11 cellular contexts compared by ENCODE assay signal in the genomic region with DNA sequence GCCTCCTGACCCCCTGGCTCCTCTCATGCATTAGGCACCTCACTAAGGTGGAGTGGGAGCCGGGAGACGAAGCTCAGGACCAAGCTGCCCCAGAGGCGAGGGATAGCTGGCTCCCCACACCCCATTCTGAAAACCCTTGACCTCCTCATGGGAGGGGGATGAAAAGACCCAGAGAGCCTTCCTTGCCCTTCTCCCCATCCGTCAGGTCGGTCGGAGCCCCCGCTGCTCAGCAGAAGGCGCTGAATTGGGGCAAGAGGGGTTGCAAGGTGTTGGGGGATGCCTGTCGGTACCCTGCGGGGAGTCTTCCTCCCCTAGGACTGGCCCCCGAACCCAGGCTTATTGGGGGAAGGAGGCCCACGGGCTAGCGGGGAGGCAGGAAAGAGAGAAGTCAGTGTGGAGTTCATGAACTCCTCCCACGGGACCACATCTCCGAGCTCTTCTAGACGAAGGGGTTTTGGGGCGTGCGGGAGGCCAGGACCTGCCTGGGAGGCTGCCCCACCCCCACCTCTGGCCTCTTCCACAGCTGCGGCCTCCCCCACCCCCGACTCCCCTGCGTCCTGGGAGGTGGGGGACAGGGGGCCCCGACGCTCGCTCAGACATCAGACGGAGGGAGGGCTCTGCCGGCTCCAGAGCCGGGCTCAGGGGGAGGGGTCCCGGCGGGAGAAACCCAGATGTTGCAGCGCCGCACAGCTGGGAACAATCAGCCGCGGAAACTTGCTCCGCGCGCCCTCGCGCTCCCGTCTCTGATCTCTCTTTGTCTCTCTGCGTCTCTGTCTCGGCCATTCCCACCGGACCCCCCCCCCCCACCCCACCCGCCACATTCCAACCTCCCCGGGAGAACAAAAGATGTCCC. TPM values are rescaled to one million over a fixed set of nuclear protein-coding genes. Genes with fewer than 3 reads are reported as not detected.
DNase-seq lines count a peak whose midpoint lies in the region; ATAC-seq and TF ChIP-seq lines count a peak whose summit lies in the region.
"Had no signal": no experiment of that assay in that cellular context is flagged by ENCODE, and none has a peak within 500 bp of the region (broad histone marks: within the 10 kb centered on the region; RNA-seq: fewer than 3 reads in every experiment).

No MANE protein-coding gene starts in this region.

- peaks cover 11% of the 10 kb centered on the region for H3K4me1 Mint-ChIP-seq in activated naive CD4-positive, alpha-beta T cell treated with anti-CD3 and anti-CD28 coated beads for 36 hours (ENCODE audit: low read depth)

- ATAC-seq in lower lobe of right lung = peak; percentile 4 to 6
- peak; percentile 5 for ATAC-seq in upper lobe of right lung
- no peak for ATAC-seq in GM19463 (IDR thresholded peaks at IDR 0.05; ENCODE audit: unreplicated experiment)

- H3K27me3 ChIP-seq in lower lobe of right lung (ENCODE audit: low read depth) = peaks cover 14% of the 10 kb centered on the region
- H3K27me3 ChIP-seq in upper lobe of right lung = no peaks in the 10 kb centered on the region

- no peaks in the 10 kb centered on the region for H3K36me3 Mint-ChIP-seq in activated naive CD4-positive, alpha-beta T cell treated with anti-CD3 and anti-CD28 coated beads for 36 hours (ENCODE audit: low read depth)

- H3K27me3 Mint-ChIP-seq in activated naive CD4-positive, alpha-beta T cell treated with anti-CD3 and anti-CD28 coated beads for 36 hours (ENCODE audit: low read depth) = peaks cover 24% of the 10 kb centered on the region

- no peaks in the 10 kb centered on the region for H3K9me3 Mint-ChIP-seq in activated naive CD4-positive, alpha-beta T cell treated with anti-CD3 and anti-CD28 coated beads for 36 hours
- H3K9me3 Mint-ChIP-seq: activated T-helper 1 cell treated with anti-CD3 and anti-CD28 coated beads, Interleukin-12 subunit alpha, Interleukin-12 subunit beta, Interleukin-2, Interleukin-4 antibody, amounts not matched to agents 30 ng/mL and 10 ng/mL and 1 ng/mL, durations not matched to agents 14 hours and 24 hours and 36 hours had no signal

- intact Hi-C loops in activated naive CD4-positive, alpha-beta T cell treated with anti-CD3 and anti-CD28 coated beads for 36 hours (cut with micrococcal nuclease) = no loop called here
- intact Hi-C loops in lower lobe of right lung (cut with DNase I) (no loop called here), upper lobe of right lung (cut with DNase I) (no loop called here)

- H3K36me3 ChIP-seq in lower lobe of right lung (no peaks in the 10 kb centered on the region), upper lobe of right lung (no peaks in the 10 kb centered on the region)

- H3K4me3 Mint-ChIP-seq in activated naive CD4-positive, alpha-beta T cell treated with anti-CD3 and anti-CD28 coated beads for 36 hours = peak overlapping the region; percentile 21
- H3K4me3 Mint-ChIP-seq: activated T-helper 1 cell treated with anti-CD3 and anti-CD28 coated beads, Interleukin-12 subunit alpha, Interleukin-12 subunit beta, Interleukin-2, Interleukin-4 antibody, amounts not matched to agents 30 ng/mL and 10 ng/mL and 1 ng/mL, durations not matched to agents 14 hours and 24 hours and 36 hours had no signal

- peak overlapping the region; percentile 95 to 97 for H3K27ac ChIP-seq in coronary artery
- peak overlapping the region; percentile 66 for H3K27ac ChIP-seq in lower lobe of right lung
- H3K27ac ChIP-seq in upper lobe of right lung = peak overlapping the region; percentile 78

- H3K9me3 ChIP-seq in lower lobe of right lung (no peaks in the 10 kb centered on the region), upper lobe of right lung (no peaks in the 10 kb centered on the region)

- H3K4me3 ChIP-seq in coronary artery (peak overlapping the region; percentile 80), lower lobe of right lung (peak overlapping the region; percentile 56), upper lobe of right lung (peak overlapping the region; percentile 50)

- CTCF ChIA-PET in activated naive CD4-positive, alpha-beta T cell treated with anti-CD3 and anti-CD28 coated beads for 36 hours (lab: Charles Lee) = no interaction called here

- no peak overlapping the region for H3K27ac Mint-ChIP-seq in activated naive CD4-positive, alpha-beta T cell treated with anti-CD3 and anti-CD28 coated beads for 36 hours
- H3K27ac Mint-ChIP-seq: activated T-helper 1 cell treated with anti-CD3 and anti-CD28 coated beads, Interleukin-12 subunit alpha, Interleukin-12 subunit beta, Interleukin-2, Interleukin-4 antibody, amounts not matched to agents 30 ng/mL and 10 ng/mL and 1 ng/mL, durations not matched to agents 14 hours and 24 hours and 36 hours had no signal

- peaks cover 17% of the 10 kb centered on the region for H3K4me1 ChIP-seq in lower lobe of right lung
- H3K4me1 ChIP-seq in upper lobe of right lung = no peaks in the 10 kb centered on the region

- DNase-seq in activated naive CD4-positive, alpha-beta T cell treated with anti-CD3 and anti-CD28 coated beads for 36 hours = no peak
- no peak for DNase-seq in activated naive CD4-positive, alpha-beta T cell treated with Interleukin-2 at 50 U/mL for 16 hours
- DNase-seq in coronary artery (ENCODE audit: low spot score) (no peak), lower lobe of right lung (no peak), upper lobe of right lung (no peak), T1000 (lab: John Stamatoyannopoulos, UW) (no peak), SK-N-DZ (ENCODE audit: low spot score) (no peak)
- DNase-seq: COR-L47, NCI-H2081 had no signal

- TF ChIP-seq CTCF in coronary artery (IDR thresholded peaks at IDR 0.05) = no peak
- no peak for TF ChIP-seq CTCF in lower lobe of right lung (IDR thresholded peaks at IDR 0.05)
- no peak for TF ChIP-seq CTCF in upper lobe of right lung (IDR thresholded peaks at IDR 0.05)

RNA-seq across cellular contexts. Expression of a gene that starts 0.7 kb away (rescaled TPM):
- total RNA-seq in activated naive CD4-positive, alpha-beta T cell treated with anti-CD3 and anti-CD28 coated beads for 36 hours = not detected
- total RNA-seq in lower lobe of right lung = 11.9 TPM
- total RNA-seq in upper lobe of right lung = 14.8 TPM
- 29.0 and 36.0 TPM in 2 replicates for polyA plus RNA-seq in SK-N-DZ (2014; cell fraction: cytosol; rRNA removed)
- 59.3 and 60.8 TPM in 2 replicates for polyA plus RNA-seq in SK-N-DZ (2014; cell fraction: nucleus; rRNA removed)
- total RNA-seq: activated T-helper 1 cell treated with anti-CD3 and anti-CD28 coated beads, Interleukin-12 subunit alpha, Interleukin-12 subunit beta, Interleukin-2, Interleukin-4 antibody, amounts not matched to agents 30 ng/mL and 10 ng/mL and 1 ng/mL, durations not matched to agents 14 hours and 24 hours and 36 hours had no signal

RNA-seq across cellular contexts. Expression of a gene that starts 32.0 kb away (rescaled TPM):
- total RNA-seq in activated naive CD4-positive, alpha-beta T cell treated with anti-CD3 and anti-CD28 coated beads for 36 hours = 10 to 100 TPM; 23.6 to 25.0 TPM
- total RNA-seq in lower lobe of right lung = 39.9 TPM
- 42.1 TPM for total RNA-seq in upper lobe of right lung
- 17.9 and 22.6 TPM in 2 replicates for polyA plus RNA-seq in SK-N-DZ (2014; cell fraction: cytosol; rRNA removed)
- 18.5 and 23.5 TPM in 2 replicates for polyA plus RNA-seq in SK-N-DZ (2014; cell fraction: nucleus; rRNA removed)

RNA-seq across cellular contexts. Expression of a gene that starts 58.0 kb away (rescaled TPM):
- total RNA-seq in activated naive CD4-positive, alpha-beta T cell treated with anti-CD3 and anti-CD28 coated beads for 36 hours = 10 to 100 TPM; 15.5 to 15.7 TPM
- 21.0 TPM for total RNA-seq in lower lobe of right lung
- total RNA-seq in upper lobe of right lung = 20.9 TPM
- polyA plus RNA-seq in SK-N-DZ (2014; cell fraction: cytosol; rRNA removed) = 10.2 and 14.2 TPM in 2 replicates
- 85.4 and 91.9 TPM in 2 replicates for polyA plus RNA-seq in SK-N-DZ (2014; cell fraction: nucleus; rRNA removed)

Comparison
In these comparisons a context has a peak if more than half of its experiments do, and no peak if none do; other contexts are left out.
1. RNA of a gene that starts 0.7 kb away (total RNA-seq): 14.8 TPM in upper lobe of right lung (single experiment) and 11.9 TPM in lower lobe of right lung (single experiment); not detected in activated naive CD4-positive, alpha-beta T cell treated with anti-CD3 and anti-CD28 coated beads for 36 hours; every median in the first group is over 10 times any median in the second.
2. Peak in every context shown above with its lines, with median percentiles within 50 percentile points of each other: H3K27ac ChIP-seq and H3K4me3 ChIP-seq.